Comparison of ENCODE assay signal across 8 cellular contexts in genomic region chr9:92669890-92670708, GRCh38. TPM values are rescaled to one million over a fixed set of nuclear protein-coding genes. Genes with fewer than 3 reads are reported as not detected.
DNase-seq lines count a peak whose midpoint lies in the region; ATAC-seq and TF ChIP-seq lines count a peak whose summit lies in the region.

TSS of gene IPPK (minus strand) at chr9:92670131. CDS start at chr9:92669988, 143 bp downstream.

- H3K27me3 ChIP-seq in H7 (ENCODE audit: control insufficient read depth, insufficient read depth, low read length) (no peaks in the 10 kb centered on the region), Loucy (ENCODE audit: insufficient read depth, low read length, poor library complexity, severe bottlenecking) (no peaks in the 10 kb centered on the region), RWPE2 (ENCODE audit: insufficient read depth, poor library complexity, severe bottlenecking) (no peaks in the 10 kb centered on the region)

- peak; percentile 87 for ATAC-seq in RWPE2 (ENCODE audit: low read depth)
- peak; percentile 93 to 95 for ATAC-seq in naive thymus-derived CD8-positive, alpha-beta T cell
- ATAC-seq in stimulated activated naive B cell treated with anti-CD40 and anti-IgM and Interleukin-4, amounts not matched to agents 10 μg/mL and 1 μg/mL and 100 μg/mL, for 72 hours (replicated peaks), result peak; percentile 92 to 94

- H3K4me1 Mint-ChIP-seq in naive thymus-derived CD8-positive, alpha-beta T cell, result peaks cover 17 to 50% (median 39%) of the 10 kb centered on the region in 4 donors
- H3K4me1 Mint-ChIP-seq in stimulated activated naive B cell treated with anti-CD40 and anti-IgM and Interleukin-4, amounts not matched to agents 10 μg/mL and 1 μg/mL and 100 μg/mL, for 72 hours, result peaks cover 22 to 47% of the 10 kb centered on the region in 2 donors

- POLR2A ChIA-PET in naive thymus-derived CD8-positive, alpha-beta T cell (lab: Charles Lee), result interaction anchor here (1.0 to 1.8 kb wide), 10 partner anchors 10 to 1999 kb away, joined by 3 to 17 read pairs (median 3); partner anchors contain the start of genes BICD2, CENPP and NOL8

- H3F3A ChIP-seq in Loucy (ENCODE audit: low read depth), result no peaks in the 10 kb centered on the region

- H3K4me3 Mint-ChIP-seq in naive thymus-derived CD8-positive, alpha-beta T cell, result peak within 1 kb of the TSS; percentile 87 to 98 (median 96)
- peak within 1 kb of the TSS; percentile 89 to 90 for H3K4me3 Mint-ChIP-seq in stimulated activated naive B cell treated with anti-CD40 and anti-IgM and Interleukin-4, amounts not matched to agents 10 μg/mL and 1 μg/mL and 100 μg/mL, for 72 hours

- DNase-seq in ELR (ENCODE audit: low read depth) (peak; percentile 100), H7 (peak; percentile 99), RWPE2 (ENCODE audit: low spot score) (peak; percentile 97), fibroblast of mammary gland (ENCODE audit: low read depth) (peak; percentile 99)
- peak; percentile 97 for DNase-seq in activated T-helper 9 cell treated with anti-CD3 and anti-CD28 coated beads, Interleukin-2, amount 50 U/mL, for 16 hours (ENCODE audit: low read depth)
- peak; percentile 93 to 98 (median 97) for DNase-seq in naive thymus-derived CD8-positive, alpha-beta T cell
- peak; percentile 97 for DNase-seq in stimulated activated naive B cell treated with anti-CD40 and anti-IgM and Interleukin-4, amounts not matched to agents 10 μg/mL and 1 μg/mL and 100 μg/mL, for 72 hours

- H3K9ac ChIP-seq in Loucy (ENCODE audit: low read depth, low read length, poor library complexity, severe bottlenecking), result peak within 1 kb of the TSS; percentile 86

- peaks cover 61% of the 10 kb centered on the region for H3K79me2 ChIP-seq in Loucy (ENCODE audit: insufficient read depth, low read length)

- peak within 1 kb of the TSS; percentile 93 to 98 (median 98) for H3K27ac Mint-ChIP-seq in naive thymus-derived CD8-positive, alpha-beta T cell
- peak within 1 kb of the TSS; percentile 96 for H3K27ac Mint-ChIP-seq in stimulated activated naive B cell treated with anti-CD40 and anti-IgM and Interleukin-4, amounts not matched to agents 10 μg/mL and 1 μg/mL and 100 μg/mL, for 72 hours

- peak within 1 kb of the TSS; percentile 83 for H2AFZ ChIP-seq in Loucy (ENCODE audit: low read length)

- H3K9me2 ChIP-seq in Loucy (replicated peaks; ENCODE audit: low read depth, low read length), result no peaks in the 10 kb centered on the region

- H3K4me3 ChIP-seq in H7 (ENCODE audit: insufficient read depth, low read depth, low read length) (peak within 1 kb of the TSS; percentile 95), Loucy (ENCODE audit: low read length, poor library complexity, severe bottlenecking) (peak within 1 kb of the TSS; percentile 80), RWPE2 (ENCODE audit: severe bottlenecking) (peak within 1 kb of the TSS; percentile 70), fibroblast of mammary gland (ENCODE audit: control insufficient read depth, low read depth, low read length) (peak within 1 kb of the TSS; percentile 96)

- H3K9me3 ChIP-seq in Loucy (ENCODE audit: insufficient read depth, low read depth, low read length), result no peaks in the 10 kb centered on the region
- H3K9me3 ChIP-seq in RWPE2 (ENCODE audit: severe bottlenecking), result no peaks in the 10 kb centered on the region

- H3K36me3 ChIP-seq in H7 (replicated peaks; ENCODE audit: control insufficient read depth, insufficient read depth, low read length), result peaks cover 2% of the 10 kb centered on the region
- no peaks in the 10 kb centered on the region for H3K36me3 ChIP-seq in Loucy (ENCODE audit: insufficient read depth, low read length)
- H3K36me3 ChIP-seq in RWPE2 (ENCODE audit: low read depth), result peaks cover 15% of the 10 kb centered on the region; the same call in 1 of the 2 replicates

- H3K27ac ChIP-seq in RWPE2 (ENCODE audit: poor library complexity, severe bottlenecking), result peak within 1 kb of the TSS; percentile 74

- H3K4me1 ChIP-seq in Loucy (ENCODE audit: insufficient read depth, low read length, poor library complexity, severe bottlenecking) (peaks cover 35% of the 10 kb centered on the region), RWPE2 (ENCODE audit: insufficient read depth, poor library complexity, severe bottlenecking) (peaks cover 4% of the 10 kb centered on the region)

- no peaks in the 10 kb centered on the region for H3K27me3 Mint-ChIP-seq in naive thymus-derived CD8-positive, alpha-beta T cell
- H3K27me3 Mint-ChIP-seq in stimulated activated naive B cell treated with anti-CD40 and anti-IgM and Interleukin-4, amounts not matched to agents 10 μg/mL and 1 μg/mL and 100 μg/mL, for 72 hours, result no peaks in the 10 kb centered on the region

- TF ChIP-seq CTCF in Loucy (conservative IDR thresholded peaks at IDR 0.05; ENCODE audit: low read length) (no peak), RWPE2 (IDR thresholded peaks at IDR 0.05; ENCODE audit: poor library complexity, severe bottlenecking) (no peak), fibroblast of mammary gland (conservative IDR thresholded peaks at IDR 0.05; ENCODE audit: control insufficient read depth, insufficient read depth, low read depth, low read length) (no peak)

- peaks cover 8% of the 10 kb centered on the region for H4K20me1 ChIP-seq in Loucy (ENCODE audit: insufficient read depth, low read length, poor library complexity, severe bottlenecking)

- H3K36me3 Mint-ChIP-seq in naive thymus-derived CD8-positive, alpha-beta T cell, result peaks cover 0 to 4% (median 0%) of the 10 kb centered on the region in 3 donors
- peaks cover 19 to 40% of the 10 kb centered on the region in 2 donors for H3K36me3 Mint-ChIP-seq in stimulated activated naive B cell treated with anti-CD40 and anti-IgM and Interleukin-4, amounts not matched to agents 10 μg/mL and 1 μg/mL and 100 μg/mL, for 72 hours

- H3K9me3 Mint-ChIP-seq in naive thymus-derived CD8-positive, alpha-beta T cell, result no peaks in the 10 kb centered on the region
- no peaks in the 10 kb centered on the region for H3K9me3 Mint-ChIP-seq in stimulated activated naive B cell treated with anti-CD40 and anti-IgM and Interleukin-4, amounts not matched to agents 10 μg/mL and 1 μg/mL and 100 μg/mL, for 72 hours

- H3K4me2 ChIP-seq in Loucy (ENCODE audit: low read depth, low read length, poor library complexity, severe bottlenecking), result peak within 1 kb of the TSS; percentile 75

RNA-seq across cellular contexts. Expression of gene IPPK, which starts in this region (rescaled TPM):
- 10.6 and 12.5 TPM in 2 replicates for total RNA-seq in H7 (2014; rRNA removed; shearing (Covaris generic))
- total RNA-seq in naive thymus-derived CD8-positive, alpha-beta T cell, result 1 to 10 TPM; 8.6 to 9.3 TPM
- polyA plus RNA-seq in naive thymus-derived CD8-positive, alpha-beta T cell, result 1 to 10 TPM; 4.4 to 8.5 (median 5.1) TPM

Comparison
In these comparisons a context has a peak if more than half of its experiments do, and no peak if none do; other contexts are left out.
1. Peak in every context shown above with its lines: DNase-seq, ATAC-seq, H3K4me3 ChIP-seq and H3K27ac ChIP-seq.